8 cellular contexts compared by ENCODE assay signal in the genomic region with DNA sequence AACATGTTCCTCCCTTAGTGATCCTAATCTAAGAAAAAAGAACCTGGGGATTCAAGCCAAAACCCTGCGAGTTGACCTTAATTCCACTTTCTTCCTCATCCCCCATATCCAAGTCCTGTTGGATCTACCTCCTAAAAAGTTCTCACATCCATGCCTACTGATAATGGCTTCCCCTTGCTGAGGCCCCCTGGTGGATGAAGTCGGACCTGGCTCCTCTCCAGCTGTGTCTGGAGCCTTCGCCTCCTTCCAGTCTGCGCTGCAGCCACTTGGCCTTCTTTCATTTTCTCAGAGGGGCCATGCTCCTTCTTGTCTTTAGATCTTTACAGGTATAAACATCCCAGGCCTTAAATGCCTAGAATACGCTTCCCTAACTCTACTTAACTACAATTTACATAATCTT. TPM values are rescaled to one million over a fixed set of nuclear protein-coding genes. Genes with fewer than 3 reads are reported as not detected.
DNase-seq lines count a peak whose midpoint lies in the region; ATAC-seq, FAIRE-seq and TF ChIP-seq lines count a peak whose summit lies in the region.

No MANE protein-coding gene starts in this region.

- H3K4me2 ChIP-seq in K562 (ENCODE audit: insufficient read depth, low read length): no peak overlapping the region

- H3K27me3 ChIP-seq in MG63 (no peaks in the 10 kb centered on the region), K562 (ENCODE audit: control insufficient read depth in 2 of 2, insufficient read depth in 2 of 2, low read length in 2 of 2) (no peaks in the 10 kb centered on the region; a peak in 1 of 5 replicates), lung (ENCODE audit: control insufficient read depth, insufficient read depth) (no peaks in the 10 kb centered on the region)

- H2AFZ ChIP-seq in K562 (ENCODE audit: low read depth, low read length): no peak overlapping the region

- peak; percentile 46 for FAIRE-seq in K562 (lab: Jason Lieb, UNC)

- WGBS in K562 (ENCODE audit: insufficient coverage, low coverage, missing lambda C conversion rate): 1% methylated on average over 5 of the region's 5 CpGs
- WGBS in lung, 2 donors: 63 to 74% methylated on average over 5 of the region's 5 CpGs

- BruUV-seq in K562 (replicated peaks; lab: Mats Ljungman, UMichigan): no TSS peak

- POLR2A ChIA-PET in K562 (lab: Yijun Ruan, JAX): no interaction called here

- H3K9ac ChIP-seq in K562 (ENCODE audit: insufficient read depth in 1 of 2, low read depth in 2 of 2, low read length in 2 of 2): no peak overlapping the region

- H3K27ac ChIP-seq in K562 (ENCODE audit: extremely low read depth, low read depth, low read length) (no peak overlapping the region), lung (ENCODE audit: low read depth in 1 of 2, low read length in 1 of 2) (no peak overlapping the region)

- no peak overlapping the region for H3K4me3 ChIP-seq in MG63
- H3K4me3 ChIP-seq in K562: no peak overlapping the region
- H3K4me3 ChIP-seq in lung: no peak overlapping the region

- in situ Hi-C loops in K562 (cut with MboI): no loop called here

- no peaks in the 10 kb centered on the region for H4K20me1 ChIP-seq in K562 (replicated peaks; ENCODE audit: control insufficient read depth, insufficient read depth, low read length)

- CTCF ChIA-PET in K562 (lab: Yijun Ruan, JAX; ENCODE audit: low intra/inter-chr PET ratio): no interaction called here

- ATAC-seq in K562 (peak; percentile 90), lung (ENCODE audit: insufficient read depth, low FRiP score) (peak; percentile 28), GM19023 (IDR thresholded peaks at IDR 0.05; ENCODE audit: unreplicated experiment) (no peak), GM21367 (IDR thresholded peaks at IDR 0.05; ENCODE audit: unreplicated experiment) (no peak)

- peak; percentile 89 for DNase-seq in A172 (ENCODE audit: low spot score)
- DNase-seq in ELF-1 (ENCODE audit: low read depth, low spot score): peak; percentile 78
- peak; percentile 67 for DNase-seq in MG63
- DNase-seq in K562 (ENCODE audit: extremely low read depth in 1 of 4, low spot score in 3 of 4): peak; percentile 40 to 61 (median 47)
- peak; percentile 49 for DNase-seq in lung (ENCODE audit: low spot score)
- no peak for DNase-seq in NK-92 (lab: John Stamatoyannopoulos, UW; ENCODE audit: unreplicated experiment)

- no peaks in the 10 kb centered on the region for H3K9me1 ChIP-seq in K562 (ENCODE audit: control insufficient read depth, insufficient read depth, low read length)

- no peaks in the 10 kb centered on the region for H3K79me2 ChIP-seq in K562 (ENCODE audit: control insufficient read depth, insufficient read depth, low read length)

- no peaks in the 10 kb centered on the region for H3K4me1 ChIP-seq in K562 (replicated peaks in 1 of 2; ENCODE audit: control insufficient read depth in 2 of 2, insufficient read depth in 2 of 2, low read length in 2 of 2)
- H3K4me1 ChIP-seq in lung (ENCODE audit: control insufficient read depth in 2 of 2, insufficient read depth in 2 of 2, low read length in 2 of 2): peaks cover 3 to 39% of the 10 kb centered on the region in 2 donors

- no peak for TF ChIP-seq POLR2A in K562 (conservative IDR thresholded peaks at IDR 0.05)

- H3K9me3 ChIP-seq in MG63 (no peaks in the 10 kb centered on the region), K562 (replicated peaks; ENCODE audit: control insufficient read depth, insufficient read depth, low read depth, low read length) (no peaks in the 10 kb centered on the region), lung (ENCODE audit: control insufficient read depth in 2 of 2, insufficient read depth in 1 of 2, low read length in 1 of 2) (peaks cover 0 to 2% of the 10 kb centered on the region in 2 donors)

- TF ChIP-seq CTCF in K562 (IDR thresholded peaks at IDR 0.05 in 2 of 3, conservative IDR thresholded peaks at IDR 0.05 in 1 of 3; ENCODE audit: insufficient read depth in 2 of 3, low read depth in 1 of 3, low read length in 3 of 3) (peak; percentile 52 to 71 (median 56)), lung (IDR thresholded peaks at IDR 0.05; ENCODE audit: control extremely low read depth, extremely low read depth) (no peak)

- H3K36me3 ChIP-seq in MG63 (peaks cover 27% of the 10 kb centered on the region), K562 (ENCODE audit: control insufficient read depth, insufficient read depth, low read length) (no peaks in the 10 kb centered on the region), lung (ENCODE audit: control insufficient read depth in 2 of 2, insufficient read depth in 2 of 2, low read length in 2 of 2) (no peaks in the 10 kb centered on the region)

- TF ChIP-seq RAD21 in K562 (CRISPR knock-in tag; conservative IDR thresholded peaks at IDR 0.05 in 1 of 2, IDR thresholded peaks at IDR 0.05 in 1 of 2): peak in 1 of 2 experiments; percentile 34; a peak in 2 of 4 replicates

- no peak for TF ChIP-seq EP300 in K562 (IDR thresholded peaks at IDR 0.05; ENCODE audit: low read length)

- intact Hi-C loops in K562 (cut with micrococcal nuclease): no loop called here

TF ChIP-seq in K562, 482 proteins besides CTCF, POLR2A, EP300 and RAD21 (continues in another document):
- TF ChIP-seq, protein P1, sequence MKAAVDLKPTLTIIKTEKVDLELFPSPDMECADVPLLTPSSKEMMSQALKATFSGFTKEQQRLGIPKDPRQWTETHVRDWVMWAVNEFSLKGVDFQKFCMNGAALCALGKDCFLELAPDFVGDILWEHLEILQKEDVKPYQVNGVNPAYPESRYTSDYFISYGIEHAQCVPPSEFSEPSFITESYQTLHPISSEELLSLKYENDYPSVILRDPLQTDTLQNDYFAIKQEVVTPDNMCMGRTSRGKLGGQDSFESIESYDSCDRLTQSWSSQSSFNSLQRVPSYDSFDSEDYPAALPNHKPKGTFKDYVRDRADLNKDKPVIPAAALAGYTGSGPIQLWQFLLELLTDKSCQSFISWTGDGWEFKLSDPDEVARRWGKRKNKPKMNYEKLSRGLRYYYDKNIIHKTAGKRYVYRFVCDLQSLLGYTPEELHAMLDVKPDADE (conservative IDR thresholded peaks at IDR 0.05; ENCODE audit: control insufficient read depth, low read depth, low read length): no peak
- peak in 2 of 3 experiments; percentile 27 to 77 for TF ChIP-seq YY1 (IDR thresholded peaks at IDR 0.05; ENCODE audit: borderline replicate concordance in 1 of 3, control insufficient read depth in 1 of 3, extremely low read depth in 1 of 3, insufficient read depth in 3 of 3, insufficient read length in 1 of 3, insufficient replicate concordance in 2 of 3, low read depth in 1 of 3, low read length in 2 of 3)
- TF ChIP-seq, protein P2, sequence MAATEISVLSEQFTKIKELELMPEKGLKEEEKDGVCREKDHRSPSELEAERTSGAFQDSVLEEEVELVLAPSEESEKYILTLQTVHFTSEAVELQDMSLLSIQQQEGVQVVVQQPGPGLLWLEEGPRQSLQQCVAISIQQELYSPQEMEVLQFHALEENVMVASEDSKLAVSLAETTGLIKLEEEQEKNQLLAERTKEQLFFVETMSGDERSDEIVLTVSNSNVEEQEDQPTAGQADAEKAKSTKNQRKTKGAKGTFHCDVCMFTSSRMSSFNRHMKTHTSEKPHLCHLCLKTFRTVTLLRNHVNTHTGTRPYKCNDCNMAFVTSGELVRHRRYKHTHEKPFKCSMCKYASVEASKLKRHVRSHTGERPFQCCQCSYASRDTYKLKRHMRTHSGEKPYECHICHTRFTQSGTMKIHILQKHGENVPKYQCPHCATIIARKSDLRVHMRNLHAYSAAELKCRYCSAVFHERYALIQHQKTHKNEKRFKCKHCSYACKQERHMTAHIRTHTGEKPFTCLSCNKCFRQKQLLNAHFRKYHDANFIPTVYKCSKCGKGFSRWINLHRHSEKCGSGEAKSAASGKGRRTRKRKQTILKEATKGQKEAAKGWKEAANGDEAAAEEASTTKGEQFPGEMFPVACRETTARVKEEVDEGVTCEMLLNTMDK (IDR thresholded peaks at IDR 0.05; ENCODE audit: borderline replicate concordance, insufficient read depth, low read depth, low read length, poor library complexity, severe bottlenecking): peak; percentile 55
- TF ChIP-seq TOE1 (IDR thresholded peaks at IDR 0.05; ENCODE audit: borderline replicate concordance): no peak
- no peak for TF ChIP-seq TOE1 (CRISPR knock-in tag; IDR thresholded peaks at IDR 0.05; ENCODE audit: borderline replicate concordance, low read depth)
- 0 out of 2 replicates have a peak, but pooled peaks have one; percentile 27 for TF ChIP-seq SMC3 (conservative IDR thresholded peaks at IDR 0.05; ENCODE audit: insufficient read depth, low read depth, low read length)
- TF ChIP-seq CHCHD3 (CRISPR knock-in tag; IDR thresholded peaks at IDR 0.05): no peak

RNA-seq across cellular contexts. Expression of a gene that starts 8.1 kb away (rescaled TPM):
- 133 and 140 TPM in 2 replicates for total RNA-seq in A172 (2014; rRNA removed; shearing (Covaris generic))
- total RNA-seq in MG63 (2014; rRNA removed; shearing (Covaris generic); ENCODE audit: low replicate concordance): 32.4 and 50.1 TPM in 2 replicates
- 0.05 and 0.23 TPM in 2 replicates for total RNA-seq in K562 (2011; cell fraction: chromatin; rRNA removed; ENCODE audit: low replicate concordance)
- 0.13 TPM in 1 of 2 replicates, not detected in the other for total RNA-seq in K562 (2011; cell fraction: nucleolus; rRNA removed)
- 0.07 and 0.08 TPM in 2 replicates for total RNA-seq in K562 (2011; cell fraction: nucleoplasm; rRNA removed)
- total RNA-seq in K562 (2014; rRNA removed) (not detected in 2 replicates), K562 (2014; rRNA removed; fragmentation: Illumina TruSeq; extraction: Trizol) (not detected in 2 replicates), K562 (2015; rRNA removed; fragmentation: Illumina TruSeq; extraction: Trizol) (not detected in 2 replicates), K562 (2021) (not detected in 2 replicates), lung (10 to 100 TPM; 10.3 to 14.3 TPM)
- polyA plus RNA-seq in K562 (2011; rRNA removed) (0.01 TPM in 1 of 2 replicates, not detected in the other), K562 (2014; fragmentation: Illumina TruSeq; extraction: Trizol) (not detected in 2 replicates), K562 (2014; fragmentation: Nextera tagmentation; extraction: Ambion mirVana) (not detected), K562 (2014; rRNA removed) (under 0.01 TPM in 1 of 2 replicates, not detected in the other), lung (1 to 10 TPM; 1.9 to 2.0 TPM)
- polyA plus RNA-seq in K562 (2011; cell fraction: cytosol; rRNA removed): not detected in 2 replicates
- 0.27 TPM in 1 of 2 replicates, not detected in the other for polyA plus RNA-seq in K562 (2011; cell fraction: nucleus; rRNA removed)
- 0.11 TPM in 1 of 2 replicates, not detected in the other for polyA plus RNA-seq in K562 (2012)
- polyA minus RNA-seq in K562 (2011; rRNA and poly(A)+ RNA removed): 0.42 TPM in 1 of 2 replicates, not detected in the other
- polyA minus RNA-seq in K562 (2011; cell fraction: cytosol; rRNA and poly(A)+ RNA removed): not detected in 2 replicates
- under 0.01 TPM in 2 replicates for polyA minus RNA-seq in K562 (2011; cell fraction: nucleus; rRNA and poly(A)+ RNA removed)

Comparison
In these comparisons a context has a peak if more than half of its experiments do, and no peak if none do; other contexts are left out.
1. ATAC-seq: peak in K562 (single experiment) and lung (single experiment); none in GM19023 (single experiment) and GM21367 (single experiment).
2. RNA of a gene that starts 8.1 kb away (total RNA-seq): 133 to 140 TPM in A172, 32.4 to 50.1 TPM in MG63 and 10.3 to 14.3 TPM in lung; 0.05 to 0.23 TPM in K562; every median in the first group is over 4 times any median in the second.